Comparison of ENCODE assay signal across 8 cellular contexts in the genomic region with DNA sequence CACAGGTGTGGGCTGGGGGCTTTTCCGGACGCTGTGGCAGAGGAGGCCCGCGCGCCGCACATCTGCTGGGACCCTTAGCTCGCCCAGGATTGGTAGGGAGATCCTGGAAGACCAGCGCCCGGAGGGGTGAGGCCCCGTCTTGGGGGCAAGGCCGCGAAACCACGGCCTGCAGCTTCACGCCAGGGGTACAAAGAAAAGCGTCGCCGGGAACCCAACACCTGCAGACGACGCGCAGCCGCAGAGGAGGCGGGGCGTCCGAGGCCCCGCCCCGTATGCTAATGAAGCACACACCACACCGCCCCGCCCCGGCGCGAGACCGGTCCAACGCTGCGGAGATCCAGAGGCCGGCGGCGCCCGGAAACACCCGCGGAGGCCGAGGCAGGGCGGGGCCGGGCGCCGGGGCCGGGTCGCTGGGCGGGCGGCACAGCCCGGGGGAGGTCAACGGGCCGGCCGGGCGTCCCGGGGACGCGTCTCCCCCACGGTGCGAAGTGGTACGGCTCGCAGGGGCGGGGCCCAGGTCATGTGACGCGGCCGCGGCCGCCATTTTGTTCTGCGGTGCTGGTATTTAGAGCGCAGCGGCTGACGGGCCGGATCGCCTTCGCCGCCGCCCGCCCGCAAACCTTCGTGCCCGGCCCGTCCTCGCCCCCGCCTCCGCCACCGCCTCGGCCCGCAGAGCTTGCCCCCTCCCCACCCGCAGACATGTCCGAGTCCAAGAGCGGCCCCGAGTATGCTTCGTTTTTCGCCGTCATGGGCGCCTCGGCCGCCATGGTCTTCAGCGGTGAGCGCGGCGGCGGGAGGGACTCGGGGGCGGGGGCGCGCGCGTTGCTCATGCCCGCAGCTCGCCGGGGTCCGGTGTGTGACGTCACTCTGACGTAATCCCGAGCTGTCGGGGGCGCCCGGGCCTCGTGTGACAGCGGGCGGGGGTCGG. TPM values are rescaled to one million over a fixed set of nuclear protein-coding genes. Genes with fewer than 3 reads are reported as not detected.
DNase-seq lines count a peak whose midpoint lies in the region; ATAC-seq and TF ChIP-seq lines count a peak whose summit lies in the region.

A gene (plus strand): TSS at position 548 of the 928 bp plus-strand sequence. CDS start 152 bp downstream, at position 700.

- H3K27me3 ChIP-seq in AG04450 (ENCODE audit: control insufficient read depth, insufficient read depth, low read length) = no peaks in the 10 kb centered on the region
- H3K27me3 ChIP-seq in spleen (replicated peaks in 1 of 7) = no peaks in the 10 kb centered on the region

- peaks cover 4% of the 10 kb centered on the region for H3K27me3 Mint-ChIP-seq in WTC11 (ENCODE audit: low read depth)

- TF ChIP-seq CTCF in AG04450 (IDR thresholded peaks at IDR 0.05; ENCODE audit: low read depth, low read length) (no peak), WTC11 (IDR thresholded peaks at IDR 0.05) (no peak), cardiac fibroblast (IDR thresholded peaks at IDR 0.05; ENCODE audit: low read depth, low read length) (no peak), spleen (IDR thresholded peaks at IDR 0.05 in 8 of 11, conservative IDR thresholded peaks at IDR 0.05 in 3 of 11) (no peak)

- no peaks in the 10 kb centered on the region for H3K36me3 Mint-ChIP-seq in WTC11

- H3K4me1 Mint-ChIP-seq in WTC11 = peaks cover 46% of the 10 kb centered on the region

- peak; percentile 53 for DNase-seq in AG04450 (ENCODE audit: low read depth, low spot score)
- peak; percentile 96 for DNase-seq in NCI-H2227 (lab: John Stamatoyannopoulos, UW; ENCODE audit: unreplicated experiment)
- peak; percentile 92 for DNase-seq in WTC11 (ENCODE audit: low spot score)
- peak; percentile 83 to 91 for DNase-seq in cardiac fibroblast (ENCODE audit: low read depth in 2 of 2)
- DNase-seq in inferior parietal cortex (ENCODE audit: extremely low spot score) = peak; percentile 89
- peak; percentile 97 for DNase-seq in spleen

- peaks cover 44 to 90% (median 82%) of the 10 kb centered on the region in 6 donors for H3K4me1 ChIP-seq in spleen

- WGBS in spleen, 5 donors = 0 to 3% (median 1%) methylated on average over 47 to 122 of the region's 122 CpGs

- peak; percentile 76 for ATAC-seq in GM18909 (IDR thresholded peaks at IDR 0.05; ENCODE audit: poor library complexity, unreplicated experiment)
- ATAC-seq in HG03139 (IDR thresholded peaks at IDR 0.05; ENCODE audit: unreplicated experiment) = peak; percentile 74
- peak; percentile 85 for ATAC-seq in WTC11

- peak within 1 kb of the TSS; percentile 82 for H3K4me3 Mint-ChIP-seq in WTC11

- H3K9me3 ChIP-seq in AG04450 (ENCODE audit: control insufficient read depth, insufficient read depth, low read length) (peaks cover 4% of the 10 kb centered on the region; the same call in 1 of the 2 replicates), spleen (no peaks in the 10 kb centered on the region)

- POLR2A ChIA-PET in AG04450 (lab: Yijun Ruan, JAX) = interaction anchor here (0.6 to 1.2 kb wide), 6 partner anchors 12 to 358 kb away, joined by 3 to 6 read pairs (median 3); a partner anchor contains a TSS
- POLR2A ChIA-PET in WTC11 (lab: Charles Lee) = interaction anchor here (1.2 to 1.7 kb wide), 2 partner anchors 19 to 24 kb away, joined by 6 to 7 read pairs; a partner anchor contains a TSS

- peak within 1 kb of the TSS; percentile 68 for H3K27ac ChIP-seq in AG04450 (ENCODE audit: low read depth, low read length)
- peak within 1 kb of the TSS; percentile 97 to 100 (median 100) for H3K27ac ChIP-seq in spleen

- peaks cover 0 to 20% (median 0%) of the 10 kb centered on the region in 6 donors for H3K36me3 ChIP-seq in spleen

- H3K9me3 Mint-ChIP-seq in WTC11 = no peaks in the 10 kb centered on the region

- peak within 1 kb of the TSS; percentile 70 for H3K4me3 ChIP-seq in AG04450 (ENCODE audit: low read depth, low read length)
- peak within 1 kb of the TSS; percentile 87 for H3K4me3 ChIP-seq in cardiac fibroblast (replicated peaks in 1 of 2; ENCODE audit: low read depth in 2 of 2, low read length in 2 of 2)
- peak within 1 kb of the TSS; percentile 77 to 97 (median 80) for H3K4me3 ChIP-seq in spleen

- H3K27ac Mint-ChIP-seq in WTC11 = peak within 1 kb of the TSS; percentile 94

- intact Hi-C loops in spleen (cut with DNase I; ENCODE audit: low total_unique reads) = no loop called here

- CTCF ChIA-PET in AG04450 (lab: Charles Lee) = interaction anchor here (4.2 kb wide), 1 partner anchor 12 kb away, joined by 20 read pairs; no protein-coding TSS in a partner anchor
- CTCF ChIA-PET in WTC11 (lab: Charles Lee) = interaction anchor here (0.6 to 3.0 kb wide), 10 partner anchors 10 to 262 kb away, joined by 3 to 30 read pairs (median 4); a partner anchor contains a TSS

- peak; percentile 61 to 91 (median 87) for TF ChIP-seq POLR2A in spleen (IDR thresholded peaks at IDR 0.05)

TF ChIP-seq in WTC11, 78 proteins besides CTCF, POLR2A, EP300 and RAD21 (continues in another document):
- TF ChIP-seq ZNF138 (CRISPR knock-in tag; conservative IDR thresholded peaks at IDR 0.05) (no peak), HMGA2 (CRISPR knock-in tag; IDR thresholded peaks at IDR 0.05) (no peak), GABPB1 (CRISPR knock-in tag; IDR thresholded peaks at IDR 0.05) (no peak), NFYB (CRISPR knock-in tag; conservative IDR thresholded peaks at IDR 0.05; ENCODE audit: low read depth) (no peak), CBFB (CRISPR knock-in tag; IDR thresholded peaks at IDR 0.05; ENCODE audit: low read depth) (0 out of 2 replicates have a peak, but pooled peaks have one; percentile 20), FOXP1 (CRISPR knock-in tag; IDR thresholded peaks at IDR 0.05; ENCODE audit: borderline replicate concordance) (peak; percentile 66; the same call in 1 of the 2 replicates), ZBTB21 (CRISPR knock-in tag; IDR thresholded peaks at IDR 0.05; ENCODE audit: borderline replicate concordance) (peak; percentile 97), SP1 (CRISPR knock-in tag; conservative IDR thresholded peaks at IDR 0.05) (peak; percentile 96)
- TF ChIP-seq, protein P1, sequence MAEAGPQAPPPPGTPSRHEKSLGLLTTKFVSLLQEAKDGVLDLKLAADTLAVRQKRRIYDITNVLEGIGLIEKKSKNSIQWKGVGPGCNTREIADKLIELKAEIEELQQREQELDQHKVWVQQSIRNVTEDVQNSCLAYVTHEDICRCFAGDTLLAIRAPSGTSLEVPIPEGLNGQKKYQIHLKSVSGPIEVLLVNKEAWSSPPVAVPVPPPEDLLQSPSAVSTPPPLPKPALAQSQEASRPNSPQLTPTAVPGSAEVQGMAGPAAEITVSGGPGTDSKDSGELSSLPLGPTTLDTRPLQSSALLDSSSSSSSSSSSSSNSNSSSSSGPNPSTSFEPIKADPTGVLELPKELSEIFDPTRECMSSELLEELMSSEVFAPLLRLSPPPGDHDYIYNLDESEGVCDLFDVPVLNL (CRISPR knock-in tag; IDR thresholded peaks at IDR 0.05; ENCODE audit: borderline replicate concordance, low read depth) = 0 out of 2 replicates have a peak, but pooled peaks have one; percentile 40
- TF ChIP-seq, protein P2, sequence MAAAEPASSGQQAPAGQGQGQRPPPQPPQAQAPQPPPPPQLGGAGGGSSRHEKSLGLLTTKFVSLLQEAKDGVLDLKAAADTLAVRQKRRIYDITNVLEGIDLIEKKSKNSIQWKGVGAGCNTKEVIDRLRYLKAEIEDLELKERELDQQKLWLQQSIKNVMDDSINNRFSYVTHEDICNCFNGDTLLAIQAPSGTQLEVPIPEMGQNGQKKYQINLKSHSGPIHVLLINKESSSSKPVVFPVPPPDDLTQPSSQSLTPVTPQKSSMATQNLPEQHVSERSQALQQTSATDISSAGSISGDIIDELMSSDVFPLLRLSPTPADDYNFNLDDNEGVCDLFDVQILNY (CRISPR knock-in tag; IDR thresholded peaks at IDR 0.05) = no peak
- TF ChIP-seq, protein P3, sequence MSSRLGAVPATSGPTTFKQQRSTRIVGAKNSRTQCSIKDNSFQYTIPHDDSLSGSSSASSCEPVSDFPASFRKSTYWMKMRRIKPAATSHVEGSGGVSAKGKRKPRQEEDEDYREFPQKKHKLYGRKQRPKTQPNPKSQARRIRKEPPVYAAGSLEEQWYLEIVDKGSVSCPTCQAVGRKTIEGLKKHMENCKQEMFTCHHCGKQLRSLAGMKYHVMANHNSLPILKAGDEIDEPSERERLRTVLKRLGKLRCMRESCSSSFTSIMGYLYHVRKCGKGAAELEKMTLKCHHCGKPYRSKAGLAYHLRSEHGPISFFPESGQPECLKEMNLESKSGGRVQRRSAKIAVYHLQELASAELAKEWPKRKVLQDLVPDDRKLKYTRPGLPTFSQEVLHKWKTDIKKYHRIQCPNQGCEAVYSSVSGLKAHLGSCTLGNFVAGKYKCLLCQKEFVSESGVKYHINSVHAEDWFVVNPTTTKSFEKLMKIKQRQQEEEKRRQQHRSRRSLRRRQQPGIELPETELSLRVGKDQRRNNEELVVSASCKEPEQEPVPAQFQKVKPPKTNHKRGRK (CRISPR knock-in tag; IDR thresholded peaks at IDR 0.05; ENCODE audit: borderline replicate concordance) = no peak

RNA-seq across cellular contexts. Expression of the gene that starts here (rescaled TPM):
- polyA plus RNA-seq in AG04450 (2011; rRNA removed) (11.0 and 19.9 TPM in 2 replicates), spleen (100 to 1,000 TPM in 1 of 3 donors, 10 to 100 TPM in 2; 64.5 to 125 (median 99.7) TPM)
- 25.0 and 32.3 TPM in 2 replicates for polyA minus RNA-seq in AG04450 (2011; rRNA and poly(A)+ RNA removed)
- total RNA-seq in WTC11 (2021) (193 to 212 TPM (median 193 TPM) in 3 replicates), spleen (100 to 1,000 TPM in 4 of 7 donors, 10 to 100 TPM in 3; 82.3 to 199 (median 156) TPM)

Comparison
In these comparisons a context has a peak if more than half of its experiments do, and no peak if none do; other contexts are left out.
1. Peak in every context shown above with its lines: DNase-seq, ATAC-seq, H3K4me3 ChIP-seq and H3K27ac ChIP-seq.